In the genomic region with DNA sequence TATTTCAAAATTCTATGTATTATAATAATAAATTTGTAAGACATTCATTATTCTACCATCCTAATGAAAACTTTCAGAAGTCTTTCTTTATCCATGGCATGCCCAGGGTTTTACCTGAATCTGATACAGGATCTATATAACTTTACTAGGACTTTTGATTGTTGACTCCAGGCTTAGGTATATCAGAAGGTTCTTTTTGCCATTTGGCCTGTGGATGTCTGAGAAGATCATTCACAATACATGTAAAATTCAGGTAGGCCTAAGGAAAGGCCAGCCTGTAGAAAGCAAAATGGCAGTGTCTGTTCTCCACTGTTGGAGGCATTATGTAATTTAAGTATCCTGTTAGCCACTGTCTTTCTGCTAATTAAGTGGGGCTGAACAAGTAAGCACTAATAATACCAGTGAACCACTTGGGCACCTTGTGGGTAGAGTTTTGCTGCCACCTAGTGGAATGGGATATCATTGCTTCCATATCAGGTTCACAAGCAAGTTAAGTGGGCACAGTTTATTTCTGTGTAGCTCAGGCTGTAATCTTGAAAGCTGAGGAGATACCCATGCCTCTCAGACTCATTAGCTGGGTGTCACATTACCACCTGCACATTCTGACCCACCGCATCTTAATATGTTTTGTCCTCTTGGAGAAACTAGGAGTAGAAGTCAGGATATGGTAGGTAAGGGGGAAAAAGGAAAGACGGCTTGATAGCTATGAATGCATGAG, we compare ENCODE assay signal across 8 cellular contexts.
DNase-seq lines count a peak whose midpoint lies in the region; ATAC-seq and TF ChIP-seq lines count a peak whose summit lies in the region.

No MANE protein-coding gene starts in this region.

- H3K27me3 ChIP-seq in dorsolateral prefrontal cortex, result no peaks in the 10 kb centered on the region
- H3K27me3 ChIP-seq in lower lobe of right lung (ENCODE audit: low read depth), result no peaks in the 10 kb centered on the region

- TF ChIP-seq CTCF in dorsolateral prefrontal cortex (IDR thresholded peaks at IDR 0.05 in 54 of 56, conservative IDR thresholded peaks at IDR 0.05 in 2 of 56; ENCODE audit: low read depth in 1 of 56, partially characterized antibody in 56 of 56) (peak; percentile 82 to 99 (median 94)), lower lobe of right lung (IDR thresholded peaks at IDR 0.05) (peak; percentile 89)

- H3K36me3 ChIP-seq in lower lobe of right lung, result peaks cover 42% of the 10 kb centered on the region

- no peaks in the 10 kb centered on the region for H3K9me3 ChIP-seq in lower lobe of right lung

- no peaks in the 10 kb centered on the region for H3K4me1 ChIP-seq in lower lobe of right lung

- peak; percentile 60 for ATAC-seq in GM19324 (IDR thresholded peaks at IDR 0.05; ENCODE audit: low FRiP score, unreplicated experiment)
- ATAC-seq in HG03469 (IDR thresholded peaks at IDR 0.05; ENCODE audit: unreplicated experiment), result peak; percentile 73
- ATAC-seq in lower lobe of right lung, result peak; percentile 93

- H3K27ac ChIP-seq in dorsolateral prefrontal cortex (peak overlapping the region in 58 of 59 donors; percentile 17 to 90 (median 79)), lower lobe of right lung (no peak overlapping the region)

- peak in 10 of 14 donors; percentile 7 to 69 (median 32) for DNase-seq in C1 segment of cervical spinal cord (lab: John Stamatoyannopoulos, UW)
- peak; percentile 75 for DNase-seq in NCI-H748 (lab: John Stamatoyannopoulos, UW; ENCODE audit: unreplicated experiment)
- peak; percentile 32 to 73 for DNase-seq in activated CD4-positive, alpha-beta T cell treated with anti-CD3 and anti-CD28 coated beads, Interleukin-2, amount 50 U/mL, for 24 hours (ENCODE audit: low read depth in 1 of 2, low spot score in 1 of 2)
- peak in 4 of 10 donors; percentile 50 to 75 (median 72) for DNase-seq in dorsolateral prefrontal cortex
- no peak for DNase-seq in lower lobe of right lung
- peak; percentile 15 to 32 for DNase-seq in stimulated activated CD8-positive, alpha-beta memory T cell treated with anti-CD3 and anti-CD28 coated beads, Interleukin-15, amount 100 ng/mL, for 48 hours (ENCODE audit: low read depth in 2 of 2)

- H3K4me3 ChIP-seq in dorsolateral prefrontal cortex (no peak overlapping the region), lower lobe of right lung (no peak overlapping the region)

- intact Hi-C loops in dorsolateral prefrontal cortex (cut with DNase I) (loop anchor here (1.0 to 10.0 kb wide), 4 partner anchors 102 to 282 kb away; partner anchors contain the start of gene SEPTIN7 (in 1 of the 2)), lower lobe of right lung (cut with DNase I) (loop anchor here (5.0 kb wide), 1 partner anchor 194 kb away; no protein-coding TSS in a partner anchor)
